ENCODE assay signal across 8 cellular contexts in the genomic region with DNA sequence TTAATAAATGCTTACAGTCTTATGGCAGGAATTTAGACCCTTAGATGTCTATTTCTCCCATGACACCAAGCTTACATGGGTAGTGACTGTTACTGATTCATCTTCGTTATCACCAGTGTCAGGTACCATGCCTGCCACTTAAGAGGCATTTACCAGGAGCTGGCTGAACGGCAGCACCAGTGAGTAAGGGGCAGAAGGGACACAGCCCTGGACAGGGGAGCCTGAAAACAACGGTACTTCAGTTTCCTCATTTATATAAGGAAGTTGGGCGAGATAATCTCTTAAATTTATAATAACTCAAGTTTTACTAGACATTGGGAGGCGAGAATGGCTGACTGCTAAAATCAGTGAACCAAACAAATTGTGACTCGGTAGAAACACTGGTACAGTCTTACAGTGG. TPM values are rescaled to one million over a fixed set of nuclear protein-coding genes. Genes with fewer than 3 reads are reported as not detected.
DNase-seq lines count a peak whose midpoint lies in the region; ATAC-seq and TF ChIP-seq lines count a peak whose summit lies in the region.

No MANE protein-coding gene starts in this region.

- H3K4me3 ChIP-seq in GM06990 (replicated peaks; ENCODE audit: low read depth, low read length) = peak overlapping the region; percentile 97
- peak overlapping the region; percentile 80 for H3K4me3 ChIP-seq in PC-3 (ENCODE audit: low read length)
- peak overlapping the region; percentile 77 for H3K4me3 ChIP-seq in epithelial cell of esophagus (ENCODE audit: low read length)

- no peaks in the 10 kb centered on the region for H3K27me3 ChIP-seq in GM06990 (replicated peaks; ENCODE audit: control insufficient read depth, insufficient read depth, low read length)
- H3K27me3 ChIP-seq in PC-3 (ENCODE audit: low read length) = no peaks in the 10 kb centered on the region

- peak overlapping the region; percentile 94 for H3K27ac Mint-ChIP-seq in progenitor cell of endocrine pancreas

- H3K79me2 ChIP-seq in PC-3 (ENCODE audit: low read length) = peaks cover 74% of the 10 kb centered on the region

- peaks cover 5% of the 10 kb centered on the region for H3K36me3 Mint-ChIP-seq in progenitor cell of endocrine pancreas (ENCODE audit: insufficient read depth)

- H3K4me1 Mint-ChIP-seq in progenitor cell of endocrine pancreas (ENCODE audit: low read depth) = peaks cover 35% of the 10 kb centered on the region

- H3K27me3 Mint-ChIP-seq in progenitor cell of endocrine pancreas = no peaks in the 10 kb centered on the region

- H3K9me3 Mint-ChIP-seq in progenitor cell of endocrine pancreas (ENCODE audit: low read depth) = no peaks in the 10 kb centered on the region

- no peaks in the 10 kb centered on the region for H3K9me3 ChIP-seq in PC-3 (ENCODE audit: low read length)

- no peaks in the 10 kb centered on the region for H3F3A ChIP-seq in PC-3 (ENCODE audit: low read length, unreplicated experiment)

- BruUV-seq in PC-3 (replicated peaks; lab: Mats Ljungman, UMichigan) = no TSS peak

- H4K20me1 ChIP-seq in PC-3 (ENCODE audit: low read length) = no peaks in the 10 kb centered on the region

- no peaks in the 10 kb centered on the region for H3K9me2 ChIP-seq in PC-3 (replicated peaks; ENCODE audit: low read length)

- TF ChIP-seq CTCF in GM06990 (IDR thresholded peaks at IDR 0.05; ENCODE audit: insufficient read depth, low read length, poor library complexity, severe bottlenecking) (no peak), PC-3 (conservative IDR thresholded peaks at IDR 0.05; ENCODE audit: low read depth, low read length) (no peak), epithelial cell of esophagus (IDR thresholded peaks at IDR 0.05; ENCODE audit: insufficient read depth, low read depth, low read length, missing control alignments) (no peak), progenitor cell of endocrine pancreas (IDR thresholded peaks at IDR 0.05; ENCODE audit: unreplicated experiment) (no peak)

- no peak overlapping the region for H2AFZ ChIP-seq in PC-3 (ENCODE audit: low read length)

- no peak overlapping the region for H3K27ac ChIP-seq in PC-3 (ENCODE audit: low read length)

- peaks cover 34% of the 10 kb centered on the region for H3K4me1 ChIP-seq in PC-3 (ENCODE audit: insufficient read depth, low read length)

- H3K9ac ChIP-seq in PC-3 (ENCODE audit: low read length) = peak overlapping the region; percentile 96

- intact Hi-C loops in PC-3 (cut with micrococcal nuclease) (loop anchor here (10.0 kb wide), 1 partner anchor 162 kb away; a partner anchor contains a TSS), left colon (cut with DNase I, micrococcal nuclease) (no loop called here)

- ATAC-seq in PC-3 = no peak
- ATAC-seq in GM19467 (IDR thresholded peaks at IDR 0.05; ENCODE audit: unreplicated experiment) = no peak
- ATAC-seq in left colon = no peak

- peak overlapping the region; percentile 93 for H3K4me2 ChIP-seq in PC-3 (ENCODE audit: low read length)

- DNase-seq in GM06990 (ENCODE audit: extremely low read depth, insufficient read length) = no peak
- no peak for DNase-seq in PC-3
- DNase-seq in epithelial cell of esophagus (ENCODE audit: low read depth) = no peak
- no peak for DNase-seq in progenitor cell of endocrine pancreas (ENCODE audit: low spot score, unreplicated experiment)
- no peak for DNase-seq in DMS53 (lab: John Stamatoyannopoulos, UW)
- DNase-seq in left colon = no peak
- no peak for DNase-seq in activated gamma-delta T cell treated with Interleukin-2 at 50 U/mL for 16 hours

- POLR2A ChIA-PET in PC-3 (lab: Charles Lee; ENCODE audit: unreplicated experiment) = no interaction called here

- peak overlapping the region; percentile 85 for H3K4me3 Mint-ChIP-seq in progenitor cell of endocrine pancreas (ENCODE audit: low read depth)

- CTCF ChIA-PET in PC-3 (lab: Charles Lee) = no interaction called here

- H3K36me3 ChIP-seq in GM06990 (ENCODE audit: control insufficient read depth, insufficient read depth, low read length) (peaks cover 2% of the 10 kb centered on the region), PC-3 (ENCODE audit: low read depth, low read length) (peaks cover 4% of the 10 kb centered on the region; the same call in 1 of the 2 replicates)

RNA-seq across cellular contexts. Expression of a gene that starts 1.2 kb away (rescaled TPM):
- total RNA-seq in PC-3 (2014; rRNA removed) (34.0 and 37.2 TPM in 2 replicates), progenitor cell of endocrine pancreas (45.2 TPM in 2 replicates), left colon (10 to 100 TPM; 20.3 to 23.6 TPM)

RNA-seq across cellular contexts. Expression of a gene that starts 1.3 kb away (rescaled TPM):
- total RNA-seq in PC-3 (2014; rRNA removed) (18.4 and 26.0 TPM in 2 replicates), progenitor cell of endocrine pancreas (39.3 and 43.4 TPM in 2 replicates), left colon (10 to 100 TPM; 33.0 to 36.5 TPM)
